In the genomic region with DNA sequence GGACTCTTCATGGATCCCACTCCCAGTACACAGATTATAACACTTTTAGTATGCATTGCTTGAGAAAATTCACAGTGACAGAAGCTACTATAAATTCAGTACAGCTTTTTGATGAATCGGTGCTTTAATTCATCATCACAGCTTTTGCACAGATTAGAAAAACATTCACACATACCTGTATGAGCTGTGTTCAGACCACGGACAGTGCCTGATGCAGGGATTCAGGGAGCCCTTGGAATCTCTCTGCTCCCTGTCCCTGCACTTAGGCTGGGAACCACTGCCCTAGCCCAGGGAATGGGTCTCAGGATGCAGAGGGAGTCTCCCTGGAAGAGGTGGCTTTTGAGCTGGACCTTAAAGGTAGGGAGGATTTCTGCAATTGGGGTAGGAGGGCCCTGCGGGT, we compare ENCODE assay signal across 24 cellular contexts. TPM values are rescaled to one million over a fixed set of nuclear protein-coding genes. Genes with fewer than 3 reads are reported as not detected.
DNase-seq lines count a peak whose midpoint lies in the region; ATAC-seq and TF ChIP-seq lines count a peak whose summit lies in the region.
"Had no signal": no experiment of that assay in that cellular context is flagged by ENCODE, and none has a peak within 500 bp of the region (broad histone marks: within the 10 kb centered on the region; RNA-seq: fewer than 3 reads in every experiment).

No MANE protein-coding gene starts in this region.

- DNase-seq in activated naive CD8-positive, alpha-beta T cell treated with anti-CD3 and anti-CD28 coated beads, Interleukin-2, amount 50 U/mL, for 24 hours: no peak
- peak in 1 of 2 experiments; percentile 49 for DNase-seq in SJCRH30
- DNase-seq in immature natural killer cell: no peak
- peak; percentile 22 for DNase-seq in upper lobe of right lung
- DNase-seq in NCI-H2196 (lab: John Stamatoyannopoulos, UW; ENCODE audit: unreplicated experiment): no peak
- DNase-seq: Calu3; MG63; NCI-H1417 treated with DMSO at 0.1 percent for 48 hours; NCI-H510A; NK-92 treated with Interleukin-12 subunit alpha and Interleukin-12 subunit beta, amount 100 ng/mL, for 24 hours; Peyer's patch; stimulated activated CD4-positive, alpha-beta T cell treated with anti-CD3 and anti-CD28 coated beads, Interleukin-2, amount 100 ng/mL, for 48 hours; stimulated activated naive CD4-positive, alpha-beta T cell; T-helper 17 cell; transverse colon had no signal

- no peak overlapping the region for H3K4me3 Mint-ChIP-seq in activated naive CD8-positive, alpha-beta T cell
- no peak overlapping the region for H3K4me3 Mint-ChIP-seq in activated naive CD8-positive, alpha-beta T cell treated with anti-CD3 and anti-CD28 coated beads, Interleukin-2, amount 50 U/mL, for 24 hours
- peak overlapping the region; percentile 4 to 92 (median 41) for H3K4me3 Mint-ChIP-seq in immature natural killer cell
- H3K4me3 Mint-ChIP-seq: dendritic cell treated with granulocyte-macrophage colony-stimulating factor and Interleukin-4, amounts not matched to agents 40 ng/mL and 50 ng/mL, for 4 days; T-helper 17 cell had no signal

- no peaks in the 10 kb centered on the region for H3K9me3 Mint-ChIP-seq in activated naive CD8-positive, alpha-beta T cell (ENCODE audit: low read depth)
- H3K9me3 Mint-ChIP-seq in activated naive CD8-positive, alpha-beta T cell treated with anti-CD3 and anti-CD28 coated beads, Interleukin-2, amount 50 U/mL, for 24 hours: no peaks in the 10 kb centered on the region
- H3K9me3 Mint-ChIP-seq in immature natural killer cell: no peaks in the 10 kb centered on the region
- H3K9me3 Mint-ChIP-seq: dendritic cell treated with granulocyte-macrophage colony-stimulating factor and Interleukin-4, amounts not matched to agents 40 ng/mL and 50 ng/mL, for 4 days; IgD-negative memory B cell had no signal

- H3K27me3 ChIP-seq in SJCRH30 (no peaks in the 10 kb centered on the region), upper lobe of right lung (no peaks in the 10 kb centered on the region)
- H3K27me3 ChIP-seq: MG63, Peyer's patch had no signal

- intact Hi-C loops in upper lobe of right lung (cut with DNase I): no loop called here

- no peak for TF ChIP-seq CTCF in upper lobe of right lung (IDR thresholded peaks at IDR 0.05)

- H3K4me1 Mint-ChIP-seq in activated naive CD8-positive, alpha-beta T cell (ENCODE audit: low read depth): peaks cover 72% of the 10 kb centered on the region
- H3K4me1 Mint-ChIP-seq in activated naive CD8-positive, alpha-beta T cell treated with anti-CD3 and anti-CD28 coated beads, Interleukin-2, amount 50 U/mL, for 24 hours: peaks cover 83% of the 10 kb centered on the region
- peaks cover 85 to 87% of the 10 kb centered on the region in 2 donors for H3K4me1 Mint-ChIP-seq in immature natural killer cell

- no peak for ATAC-seq in activated naive CD8-positive, alpha-beta T cell treated with anti-CD3 and anti-CD28 coated beads, Interleukin-2, amount 50 U/mL, for 24 hours
- ATAC-seq in upper lobe of right lung: no peak
- ATAC-seq in GM21723 (IDR thresholded peaks at IDR 0.05; ENCODE audit: unreplicated experiment): no peak
- no peak for ATAC-seq in GM21786 (IDR thresholded peaks at IDR 0.05; ENCODE audit: unreplicated experiment)
- ATAC-seq: T-helper 17 cell had no signal

- H3K36me3 Mint-ChIP-seq in activated naive CD8-positive, alpha-beta T cell: peaks cover 9% of the 10 kb centered on the region
- peaks cover 19% of the 10 kb centered on the region for H3K36me3 Mint-ChIP-seq in activated naive CD8-positive, alpha-beta T cell treated with anti-CD3 and anti-CD28 coated beads, Interleukin-2, amount 50 U/mL, for 24 hours (ENCODE audit: low read depth)
- H3K36me3 Mint-ChIP-seq in immature natural killer cell: peaks cover 6 to 13% (median 12%) of the 10 kb centered on the region in 3 donors
- H3K36me3 Mint-ChIP-seq: IgD-negative memory B cell had no signal

- H3K27me3 Mint-ChIP-seq in activated naive CD8-positive, alpha-beta T cell: no peaks in the 10 kb centered on the region
- H3K27me3 Mint-ChIP-seq in activated naive CD8-positive, alpha-beta T cell treated with anti-CD3 and anti-CD28 coated beads, Interleukin-2, amount 50 U/mL, for 24 hours: no peaks in the 10 kb centered on the region
- H3K27me3 Mint-ChIP-seq in immature natural killer cell (ENCODE audit: low read depth in 3 of 3): peaks cover 16 to 35% (median 17%) of the 10 kb centered on the region in 3 donors
- H3K27me3 Mint-ChIP-seq: T-helper 17 cell had no signal

- H3K9me3 ChIP-seq in SJCRH30 (replicated peaks) (no peaks in the 10 kb centered on the region), upper lobe of right lung (no peaks in the 10 kb centered on the region)
- H3K9me3 ChIP-seq: MG63, Peyer's patch, SJSA1, transverse colon had no signal

- peak overlapping the region; percentile 97 for H3K27ac ChIP-seq in SJCRH30
- H3K27ac ChIP-seq in upper lobe of right lung: no peak overlapping the region
- H3K27ac ChIP-seq: Peyer's patch, SJSA1 had no signal

- H3K4me3 ChIP-seq in SJCRH30 (no peak overlapping the region), upper lobe of right lung (no peak overlapping the region)
- H3K4me3 ChIP-seq: MG63, SJSA1, smooth muscle cell had no signal

- H3K36me3 ChIP-seq in SJCRH30 (no peaks in the 10 kb centered on the region), upper lobe of right lung (no peaks in the 10 kb centered on the region)
- H3K36me3 ChIP-seq: MG63, SJSA1, transverse colon had no signal

- peak overlapping the region; percentile 94 for H3K27ac Mint-ChIP-seq in activated naive CD8-positive, alpha-beta T cell
- no peak overlapping the region for H3K27ac Mint-ChIP-seq in activated naive CD8-positive, alpha-beta T cell treated with anti-CD3 and anti-CD28 coated beads, Interleukin-2, amount 50 U/mL, for 24 hours
- H3K27ac Mint-ChIP-seq in immature natural killer cell: peak overlapping the region; percentile 92 to 99 (median 97)

- H3K4me1 ChIP-seq in SJCRH30 (peaks cover 23% of the 10 kb centered on the region), upper lobe of right lung (peaks cover 22% of the 10 kb centered on the region)
- H3K4me1 ChIP-seq: SJSA1 had no signal

RNA-seq across cellular contexts. Expression of a gene that starts 13.9 kb away (rescaled TPM):
- total RNA-seq in SJCRH30 (2014; rRNA removed; shearing (Covaris generic)): 14.4 and 15.6 TPM in 2 replicates
- 1 to 10 TPM; 1.3 to 2.3 (median 2.2) TPM for polyA plus RNA-seq in immature natural killer cell
- 14.7 TPM for total RNA-seq in upper lobe of right lung

RNA-seq across cellular contexts. Expression of a gene that starts 25.2 kb away (rescaled TPM):
- total RNA-seq in SJCRH30 (2014; rRNA removed; shearing (Covaris generic)): not detected in 2 replicates
- polyA plus RNA-seq in immature natural killer cell: 100 to 1,000 TPM; 199 to 385 (median 225) TPM
- 3.9 TPM for total RNA-seq in upper lobe of right lung
- total RNA-seq: bronchial epithelial cell, Calu3, endothelial cell of umbilical vein, SJSA1, smooth muscle cell had no signal
- polyA plus RNA-seq: endothelial cell of umbilical vein, smooth muscle cell had no signal

RNA-seq across cellular contexts. Expression of a gene that starts 58.2 kb away (rescaled TPM):
- 530 and 537 TPM in 2 replicates for total RNA-seq in SJCRH30 (2014; rRNA removed; shearing (Covaris generic))
- polyA plus RNA-seq in immature natural killer cell: 10 to 100 TPM; 15.8 to 27.9 (median 17.3) TPM
- 196 TPM for total RNA-seq in upper lobe of right lung

Comparison
In these comparisons a context has a peak if more than half of its experiments do, and no peak if none do; other contexts are left out.
1. H3K4me3 Mint-ChIP-seq: peak in immature natural killer cell (5 of 5); none in activated naive CD8-positive, alpha-beta T cell (single experiment) and activated naive CD8-positive, alpha-beta T cell treated with anti-CD3 and anti-CD28 coated beads, Interleukin-2, amount 50 U/mL, for 24 hours (single experiment).